ENCODE assay signal across 10 cellular contexts in the genomic region with DNA sequence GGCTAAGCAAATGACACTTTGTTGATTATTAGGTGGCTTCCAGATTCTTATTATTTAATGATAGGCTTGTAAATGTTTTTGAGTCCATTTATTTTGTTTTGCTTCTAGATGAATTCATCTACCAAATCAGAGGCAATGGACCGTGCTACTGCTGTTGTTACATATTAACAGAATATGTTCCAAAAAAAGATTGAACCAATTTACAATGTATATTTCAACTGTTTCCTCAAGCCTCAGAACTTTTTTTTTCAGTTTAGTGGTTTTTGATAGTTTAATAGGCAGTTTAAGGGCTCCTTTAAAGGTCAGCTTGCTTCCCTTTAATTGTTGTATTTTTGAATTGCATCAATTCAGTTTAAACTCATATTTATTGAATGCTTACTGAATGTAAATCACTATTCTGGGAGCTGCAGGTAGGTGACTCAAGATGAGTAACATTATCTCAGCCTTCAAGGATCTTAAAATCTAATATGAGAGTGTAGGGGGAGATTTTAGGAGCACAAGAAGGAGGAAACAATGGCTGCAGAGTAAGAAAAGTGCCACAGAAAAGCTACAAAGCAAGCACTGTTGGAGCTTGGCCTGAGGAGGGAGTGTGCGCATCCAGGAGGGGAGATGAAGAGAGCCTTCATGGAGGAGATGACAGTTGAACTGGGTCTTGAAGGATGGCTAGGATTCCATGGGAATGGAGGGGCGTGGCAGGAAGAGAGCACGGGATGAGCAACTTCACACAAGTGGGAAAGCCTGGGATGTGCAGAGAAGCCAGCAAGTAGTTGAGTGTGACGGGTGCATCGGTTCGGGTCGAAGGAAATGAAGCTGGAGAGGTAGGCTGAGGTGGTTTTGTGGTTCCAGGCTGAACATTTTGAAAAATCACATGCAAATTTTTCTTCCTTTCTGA. TPM values are rescaled to one million over a fixed set of nuclear protein-coding genes. Genes with fewer than 3 reads are reported as not detected.
DNase-seq lines count a peak whose midpoint lies in the region; ATAC-seq and TF ChIP-seq lines count a peak whose summit lies in the region.
"Had no signal": no experiment of that assay in that cellular context is flagged by ENCODE, and none has a peak within 500 bp of the region (broad histone marks: within the 10 kb centered on the region; RNA-seq: fewer than 3 reads in every experiment).

No MANE protein-coding gene starts in this region.

- H3K4me1 Mint-ChIP-seq in activated T-cell treated with anti-CD3 and anti-CD28 coated beads, Interleukin-2, amount 50 U/mL, for 24 hours (ENCODE audit: low read depth): peaks cover 76% of the 10 kb centered on the region

- peaks cover 17% of the 10 kb centered on the region for H3K79me1 ChIP-seq in mesendoderm (ENCODE audit: low read length)

- no peak overlapping the region for H3K56ac ChIP-seq in mesendoderm (ENCODE audit: low read length)

- H3K4me3 Mint-ChIP-seq in activated T-cell treated with anti-CD3 and anti-CD28 coated beads, Interleukin-2, amount 50 U/mL, for 24 hours: peak overlapping the region; percentile 63

- H3K27me3 ChIP-seq in mesendoderm (ENCODE audit: insufficient read depth, low read length, poor library complexity): no peaks in the 10 kb centered on the region
- H3K27me3 ChIP-seq in brain microvascular endothelial cell (replicated peaks): no peaks in the 10 kb centered on the region
- H3K27me3 ChIP-seq: Peyer's patch had no signal

- no peak overlapping the region for H2BK15ac ChIP-seq in mesendoderm (replicated peaks; ENCODE audit: low read depth)

- H3K36me3 Mint-ChIP-seq in activated T-cell treated with anti-CD3 and anti-CD28 coated beads, Interleukin-2, amount 50 U/mL, for 24 hours (ENCODE audit: low read depth): peaks cover 40% of the 10 kb centered on the region

- H3K18ac ChIP-seq in mesendoderm (ENCODE audit: low read length): no peak overlapping the region

- H2BK5ac ChIP-seq in mesendoderm (ENCODE audit: low read length): no peak overlapping the region

- no peak overlapping the region for H3K27ac ChIP-seq in mesendoderm (ENCODE audit: low read depth, low read length)
- no peak overlapping the region for H3K27ac ChIP-seq in brain microvascular endothelial cell
- H3K27ac ChIP-seq: Peyer's patch had no signal

- peak; percentile 45 for DNase-seq in ELR (ENCODE audit: low read depth)
- DNase-seq in activated T-cell treated with anti-CD3 and anti-CD28 coated beads, Interleukin-2, amount 50 U/mL, for 24 hours: peak; percentile 43
- DNase-seq in mesendoderm: peak; percentile 79
- no peak for DNase-seq in NCI-H2196 treated with DMSO at 0.1 percent for 48 hours (lab: John Stamatoyannopoulos, UW; ENCODE audit: unreplicated experiment)
- DNase-seq in brain microvascular endothelial cell: no peak
- DNase-seq: GF-D8, Peyer's patch had no signal

- H4K8ac ChIP-seq in mesendoderm (ENCODE audit: low read depth, low read length): no peak overlapping the region

- no peak overlapping the region for H2AK5ac ChIP-seq in mesendoderm (ENCODE audit: low read length)

- H2BK120ac ChIP-seq in mesendoderm (ENCODE audit: low read depth, low read length): no peak overlapping the region

- H3K27me3 Mint-ChIP-seq in activated T-cell treated with anti-CD3 and anti-CD28 coated beads, Interleukin-2, amount 50 U/mL, for 24 hours: no peaks in the 10 kb centered on the region

- peak overlapping the region; percentile 89 for H3K27ac Mint-ChIP-seq in activated T-cell treated with anti-CD3 and anti-CD28 coated beads, Interleukin-2, amount 50 U/mL, for 24 hours

- no peak overlapping the region for H3K9ac ChIP-seq in mesendoderm (ENCODE audit: low read length)

- H3K4me3 ChIP-seq in mesendoderm (ENCODE audit: low read length) (no peak overlapping the region), brain microvascular endothelial cell (ENCODE audit: low read depth, low read length) (no peak overlapping the region)
- H3K4me3 ChIP-seq: Peyer's patch had no signal

- ATAC-seq in HG02642 (IDR thresholded peaks at IDR 0.05; ENCODE audit: poor library complexity, unreplicated experiment) (peak; percentile 49), GM19035 (IDR thresholded peaks at IDR 0.05; ENCODE audit: unreplicated experiment) (no peak), GM21526 (IDR thresholded peaks at IDR 0.05; ENCODE audit: low FRiP score, unreplicated experiment) (no peak)

- no peak overlapping the region for H3K4ac ChIP-seq in mesendoderm (ENCODE audit: low read depth, low read length)

- no CpG with 5 or more reads among the region's 8 CpGs for WGBS in mesendoderm (ENCODE audit: extremely low coverage, insufficient coverage, low lambda C conversion rate)

- in situ Hi-C loops in brain microvascular endothelial cell (cut with HindIII; ENCODE audit: low pct_ligation_motif_present, low sequenced_read_pairs): no loop called here

- no peak overlapping the region for H3K23ac ChIP-seq in mesendoderm (ENCODE audit: low read length)

- H3K4me1 ChIP-seq in mesendoderm (ENCODE audit: control insufficient read depth, low read depth, low read length): peaks cover 10% of the 10 kb centered on the region

- no peaks in the 10 kb centered on the region for H3K9me3 Mint-ChIP-seq in activated T-cell treated with anti-CD3 and anti-CD28 coated beads, Interleukin-2, amount 50 U/mL, for 24 hours

- H3K36me3 ChIP-seq in mesendoderm (ENCODE audit: control insufficient read depth, insufficient read depth, low read length) (no peaks in the 10 kb centered on the region), brain microvascular endothelial cell (replicated peaks) (no peaks in the 10 kb centered on the region)
- H3K36me3 ChIP-seq: Peyer's patch had no signal

- no peak overlapping the region for H3K4me2 ChIP-seq in mesendoderm (ENCODE audit: low read length)

- no peak for TF ChIP-seq CTCF in brain microvascular endothelial cell (IDR thresholded peaks at IDR 0.05; ENCODE audit: low read depth, low read length, missing control alignments)

- peaks cover 49% of the 10 kb centered on the region for H3K79me2 ChIP-seq in mesendoderm (ENCODE audit: control insufficient read depth, insufficient read depth, low read length)

- H4K5ac ChIP-seq in mesendoderm (ENCODE audit: low read length): no peak overlapping the region

RNA-seq across cellular contexts. Expression of a gene that starts 14.7 kb away (rescaled TPM):
- 29.3 TPM for polyA plus RNA-seq in mesendoderm (2013, experiment 1 of 2)
- 29.3 TPM for polyA plus RNA-seq in mesendoderm (2013, experiment 2 of 2)

RNA-seq across cellular contexts. Expression of a gene that starts 44.9 kb away (rescaled TPM):
- polyA plus RNA-seq in mesendoderm (2013, experiment 1 of 2): 31.4 TPM
- 31.9 TPM for polyA plus RNA-seq in mesendoderm (2013, experiment 2 of 2)

Comparison
In these comparisons a context has a peak if more than half of its experiments do, and no peak if none do; other contexts are left out.
1. DNase-seq: peak in ELR (single experiment), activated T-cell treated with anti-CD3 and anti-CD28 coated beads, Interleukin-2, amount 50 U/mL, for 24 hours (single experiment) and mesendoderm (single experiment); none in NCI-H2196 treated with DMSO at 0.1 percent for 48 hours (single experiment) and brain microvascular endothelial cell (single experiment).